ENCODE assay signal across 1 cellular context in the genomic region with DNA sequence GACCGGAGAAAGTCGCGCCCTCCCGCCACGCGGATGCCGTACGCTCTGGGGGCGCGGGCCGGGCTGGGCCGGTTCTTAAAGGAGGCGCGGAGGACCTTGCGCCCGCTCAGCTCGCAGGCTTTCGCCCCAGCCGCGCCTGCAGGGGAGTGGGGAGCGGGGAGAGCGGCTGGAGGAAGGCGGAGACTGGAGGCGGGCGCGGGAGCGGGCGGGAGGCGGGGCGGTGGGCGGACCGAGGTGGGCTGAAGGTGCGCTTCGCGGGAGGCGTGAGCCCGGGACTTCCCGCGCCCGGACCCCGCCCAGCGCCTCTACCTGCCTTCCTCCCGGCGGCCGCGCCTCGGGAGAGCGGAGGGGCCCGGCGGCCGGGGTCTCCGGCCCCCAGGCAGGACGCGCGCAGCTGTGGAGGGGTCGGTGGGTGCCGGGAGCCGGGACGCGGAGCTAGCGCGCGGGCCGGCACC.
TF ChIP-seq lines count a peak whose summit lies in the region.

A gene (minus strand): TSS at position 148 of the 455 bp plus-strand sequence. CDS start 422 bp downstream, outside the sequence.

TF ChIP-seq in K562, 482 proteins besides CTCF, POLR2A, EP300 and RAD21 (continued from another document):
- TF ChIP-seq, protein P1, sequence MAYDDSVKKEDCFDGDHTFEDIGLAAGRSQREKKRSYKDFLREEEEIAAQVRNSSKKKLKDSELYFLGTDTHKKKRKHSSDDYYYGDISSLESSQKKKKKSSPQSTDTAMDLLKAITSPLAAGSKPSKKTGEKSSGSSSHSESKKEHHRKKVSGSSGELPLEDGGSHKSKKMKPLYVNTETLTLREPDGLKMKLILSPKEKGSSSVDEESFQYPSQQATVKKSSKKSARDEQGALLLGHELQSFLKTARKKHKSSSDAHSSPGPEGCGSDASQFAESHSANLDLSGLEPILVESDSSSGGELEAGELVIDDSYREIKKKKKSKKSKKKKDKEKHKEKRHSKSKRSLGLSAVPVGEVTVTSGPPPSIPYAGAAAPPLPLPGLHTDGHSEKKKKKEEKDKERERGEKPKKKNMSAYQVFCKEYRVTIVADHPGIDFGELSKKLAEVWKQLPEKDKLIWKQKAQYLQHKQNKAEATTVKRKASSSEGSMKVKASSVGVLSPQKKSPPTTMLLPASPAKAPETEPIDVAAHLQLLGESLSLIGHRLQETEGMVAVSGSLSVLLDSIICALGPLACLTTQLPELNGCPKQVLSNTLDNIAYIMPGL (CRISPR knock-in tag; IDR thresholded peaks at IDR 0.05): no peak
- no peak for TF ChIP-seq HMG20B (CRISPR knock-in tag; IDR thresholded peaks at IDR 0.05)
